In genomic region chr9:38392235-38393127, GRCh38 we compare ENCODE assay signal across 8 cellular contexts. TPM values are rescaled to one million over a fixed set of nuclear protein-coding genes. Genes with fewer than 3 reads are reported as not detected.
DNase-seq lines count a peak whose midpoint lies in the region; ATAC-seq and TF ChIP-seq lines count a peak whose summit lies in the region.

Gene ALDH1B1, plus strand, starts transcription at chr9:38392702. Its CDS starts 3,047 bp downstream, at chr9:38395749.

- intact Hi-C loops in activated naive CD4-positive, alpha-beta T cell treated with anti-CD3 and anti-CD28 coated beads for 36 hours (cut with micrococcal nuclease): loop anchor here (5.0 kb wide), 1 partner anchor 490 kb away; the partner anchor contains the start of gene SLC25A51
- intact Hi-C loops in thyroid gland (cut with DNase I): no loop called here

- H3K36me3 ChIP-seq in Karpas-422 (ENCODE audit: insufficient read depth, low read length) (no peaks in the 10 kb centered on the region; the same call in 1 of the 2 replicates), osteoblast (ENCODE audit: insufficient read depth, low read length) (peaks cover 24% of the 10 kb centered on the region), thyroid gland (peaks cover 0 to 6% of the 10 kb centered on the region in 2 donors)

- H3K9me3 ChIP-seq in Karpas-422 (ENCODE audit: low read length) (no peaks in the 10 kb centered on the region), osteoblast (ENCODE audit: low read depth, low read length) (no peaks in the 10 kb centered on the region), thyroid gland (no peaks in the 10 kb centered on the region)

- ATAC-seq in GM21786 (IDR thresholded peaks at IDR 0.05; ENCODE audit: unreplicated experiment): peak; percentile 98

- peak within 1 kb of the TSS; percentile 89 for H3K4me3 Mint-ChIP-seq in activated naive CD4-positive, alpha-beta T cell treated with anti-CD3 and anti-CD28 coated beads for 36 hours

- H3K27me3 Mint-ChIP-seq in activated naive CD4-positive, alpha-beta T cell treated with anti-CD3 and anti-CD28 coated beads for 36 hours (ENCODE audit: low read depth): peaks cover 9% of the 10 kb centered on the region

- H3K27me3 ChIP-seq in Karpas-422 (ENCODE audit: low read length) (0 out of 2 replicates have a peak, but pooled peaks cover 4% of the 10 kb centered on the region), osteoblast (ENCODE audit: insufficient read depth, low read length) (no peaks in the 10 kb centered on the region), thyroid gland (no peaks in the 10 kb centered on the region)

- TF ChIP-seq CTCF in osteoblast (IDR thresholded peaks at IDR 0.05; ENCODE audit: extremely low read depth, low read depth, low read length) (peak; percentile 15), thyroid gland (IDR thresholded peaks at IDR 0.05) (peak in 1 of 6 experiments; percentile 7)

- H3K4me2 ChIP-seq in Karpas-422 (ENCODE audit: low read depth, low read length, poor library complexity, severe bottlenecking) (peak within 1 kb of the TSS; percentile 89), osteoblast (ENCODE audit: insufficient read depth, low read length) (peak within 1 kb of the TSS; percentile 98)

- DNase-seq in G401 (ENCODE audit: low spot score): peak; percentile 78
- peak; percentile 90 for DNase-seq in Karpas-422
- DNase-seq in SK-MEL-5 (ENCODE audit: low read depth, low spot score): peak; percentile 81
- DNase-seq in activated naive CD4-positive, alpha-beta T cell treated with anti-CD3 and anti-CD28 coated beads for 36 hours: peak; percentile 66
- peak; percentile 90 for DNase-seq in glomerular visceral epithelial cell (ENCODE audit: extremely low spot score)
- DNase-seq in osteoblast (ENCODE audit: insufficient read length, low spot score, missing footprints): peak; percentile 99
- DNase-seq in thyroid gland: peak; percentile 88 to 89

- H3K27ac Mint-ChIP-seq in activated naive CD4-positive, alpha-beta T cell treated with anti-CD3 and anti-CD28 coated beads for 36 hours: peak within 1 kb of the TSS; percentile 30

- peak within 1 kb of the TSS; percentile 84 for H3K9ac ChIP-seq in Karpas-422 (ENCODE audit: low read length)

- 0 out of 2 replicates have a peak, but pooled peaks cover under 1% of the 10 kb centered on the region for H4K20me1 ChIP-seq in Karpas-422 (ENCODE audit: insufficient read depth, low read depth, low read length)
- peaks cover 16% of the 10 kb centered on the region for H4K20me1 ChIP-seq in osteoblast (ENCODE audit: insufficient read depth, low read length)

- H3K79me2 ChIP-seq in Karpas-422 (ENCODE audit: low read length): peaks cover 24% of the 10 kb centered on the region
- peaks cover 27% of the 10 kb centered on the region for H3K79me2 ChIP-seq in osteoblast (ENCODE audit: insufficient read depth, low read length)

- WGBS in thyroid gland, 2 donors: 0 to 1% methylated on average over 18 to 41 of the region's 58 CpGs

- peak within 1 kb of the TSS; percentile 96 for H2AFZ ChIP-seq in Karpas-422 (ENCODE audit: low read length)
- H2AFZ ChIP-seq in osteoblast (ENCODE audit: low read length): peak within 1 kb of the TSS; percentile 98

- peaks cover 14% of the 10 kb centered on the region for H3K4me1 ChIP-seq in Karpas-422 (ENCODE audit: low read length)
- peaks cover 23% of the 10 kb centered on the region for H3K4me1 ChIP-seq in osteoblast (ENCODE audit: insufficient read depth, low read length)
- peaks cover 10 to 42% of the 10 kb centered on the region in 2 donors for H3K4me1 ChIP-seq in thyroid gland

- peaks cover 30% of the 10 kb centered on the region for H3K36me3 Mint-ChIP-seq in activated naive CD4-positive, alpha-beta T cell treated with anti-CD3 and anti-CD28 coated beads for 36 hours (ENCODE audit: low read depth)

- peak within 1 kb of the TSS; percentile 91 for H3K4me3 ChIP-seq in Karpas-422 (ENCODE audit: low read length)
- H3K4me3 ChIP-seq in osteoblast (ENCODE audit: insufficient read depth, low read length): peak within 1 kb of the TSS; percentile 93
- H3K4me3 ChIP-seq in thyroid gland (replicated peaks in 1 of 3): peak within 1 kb of the TSS; percentile 72 to 90 (median 78)

- H3K9me2 ChIP-seq in Karpas-422 (replicated peaks; ENCODE audit: insufficient read depth, low read length): no peaks in the 10 kb centered on the region

- in situ Hi-C loops in G401 (cut with HindIII; ENCODE audit: low sequenced_read_pairs): no loop called here
- in situ Hi-C loops in SK-MEL-5 (cut with HindIII; ENCODE audit: low pct_unique_long_range_greater_than_20kb, low sequenced_read_pairs): no loop called here

- CTCF ChIA-PET in activated naive CD4-positive, alpha-beta T cell treated with anti-CD3 and anti-CD28 coated beads for 36 hours (lab: Charles Lee): interaction anchor here (0.6 to 1.3 kb wide), 3 partner anchors 12 to 275 kb away, joined by 3 to 4 read pairs (median 3); no protein-coding TSS in a partner anchor

- peaks cover 5% of the 10 kb centered on the region for H3K9me3 Mint-ChIP-seq in activated naive CD4-positive, alpha-beta T cell treated with anti-CD3 and anti-CD28 coated beads for 36 hours

- peaks cover 13% of the 10 kb centered on the region for H3K4me1 Mint-ChIP-seq in activated naive CD4-positive, alpha-beta T cell treated with anti-CD3 and anti-CD28 coated beads for 36 hours (ENCODE audit: low read depth)

- peak in 1 of 2 donors; percentile 88 for TF ChIP-seq POLR2A in thyroid gland (IDR thresholded peaks at IDR 0.05)

- H3K27ac ChIP-seq in Karpas-422 (ENCODE audit: low read length) (no peak within 1 kb of the TSS), osteoblast (ENCODE audit: low read depth, low read length) (peak within 1 kb of the TSS; percentile 58), thyroid gland (peak within 1 kb of the TSS; percentile 33 to 62 (median 43))

RNA-seq across cellular contexts. Expression of gene ALDH1B1, which starts in this region (rescaled TPM):
- 61.8 and 87.4 TPM in 2 replicates for total RNA-seq in G401 (2014; rRNA removed; shearing (Covaris generic))
- 10.3 and 16.3 TPM in 2 replicates for total RNA-seq in Karpas-422 (2014; rRNA removed; shearing (Covaris generic); ENCODE audit: low replicate concordance)
- 48.6 and 50.2 TPM in 2 replicates for total RNA-seq in SK-MEL-5 (2014; rRNA removed; shearing (Covaris generic))
- 89.6 and 96.7 TPM in 2 replicates for polyA plus RNA-seq in SK-MEL-5 (2015; cell fraction: cytosol; rRNA removed)
- polyA plus RNA-seq in SK-MEL-5 (2015; cell fraction: nucleus; rRNA removed): 10.1 and 17.2 TPM in 2 replicates
- 10 to 100 TPM; 14.1 to 17.9 TPM for total RNA-seq in activated naive CD4-positive, alpha-beta T cell treated with anti-CD3 and anti-CD28 coated beads for 36 hours
- total RNA-seq in osteoblast (38.0 and 38.6 TPM in 2 replicates), thyroid gland (10 to 100 TPM; 11.3 to 33.9 (median 22.8) TPM)
